1 cellular context compared by ENCODE assay signal in genomic region chr21:31363720-31364119, GRCh38.
TF ChIP-seq lines count a peak whose summit lies in the region.

No MANE protein-coding gene starts in this region.

TF ChIP-seq in HCT116, 20 proteins besides CTCF, POLR2A, EP300 and RAD21 (continued from another document):
- TF ChIP-seq ZBTB33 (IDR thresholded peaks at IDR 0.05; ENCODE audit: extremely low read depth, insufficient replicate concordance, low read length), result no peak
